Comparison of ENCODE assay signal across 10 cellular contexts in the genomic region with DNA sequence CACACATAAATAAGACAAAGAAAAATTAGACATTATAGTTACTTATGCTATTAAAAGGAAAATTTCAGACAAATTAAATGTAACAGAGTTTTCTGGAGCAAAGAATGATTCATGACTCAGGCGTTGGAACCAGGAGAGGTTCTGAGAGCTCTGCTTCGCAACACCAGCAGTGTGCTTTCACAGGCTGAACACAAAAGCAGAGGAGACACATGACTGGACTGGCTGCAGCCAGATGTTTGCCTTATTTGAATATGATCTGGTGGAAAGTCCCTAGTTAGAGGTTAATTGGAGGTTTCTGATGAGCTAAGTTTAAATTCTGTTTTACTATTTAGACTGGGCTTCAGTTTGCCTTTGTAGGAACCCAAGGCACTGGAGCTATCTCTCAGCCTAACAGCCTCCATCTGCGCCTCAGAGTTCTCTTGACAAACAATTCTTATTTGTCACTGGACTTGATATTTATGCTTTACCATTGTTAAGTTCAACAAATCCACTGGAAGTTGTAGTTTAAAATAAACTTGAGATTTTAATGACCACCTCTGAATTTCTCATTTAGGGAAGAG. TPM values are rescaled to one million over a fixed set of nuclear protein-coding genes. Genes with fewer than 3 reads are reported as not detected.
A peak's percentile ranks its signal among the peaks of the same experiment; 100 is the strongest.
DNase-seq lines count a peak whose midpoint lies in the region; ATAC-seq and TF ChIP-seq lines count a peak whose summit lies in the region.
"Had no signal": no experiment of that assay in that cellular context is flagged by ENCODE, and none has a peak within 500 bp of the region (broad histone marks: within the 10 kb centered on the region; RNA-seq: fewer than 3 reads in every experiment).

No MANE protein-coding gene starts in this region.

- H3F3A ChIP-seq in smooth muscle cell (ENCODE audit: low read depth) = no peaks in the 10 kb centered on the region

- H3K36me3 ChIP-seq in BLaER1 treated with 17β-estradiol and CSF1 and Interleukin-3, amounts not matched to agents 10 nM and 100 nM = peaks cover 79 to 99% (median 91%) of the 10 kb centered on the region in 11 experiments
- no peaks in the 10 kb centered on the region; the same call in 1 of the 2 replicates for H3K36me3 ChIP-seq in Caco-2 (ENCODE audit: control insufficient read depth, insufficient read depth, low read length)
- H3K36me3 ChIP-seq in smooth muscle cell (ENCODE audit: low read depth) = peaks cover 59% of the 10 kb centered on the region

- TF ChIP-seq CTCF in Caco-2 (IDR thresholded peaks at IDR 0.05; ENCODE audit: insufficient read depth in 1 of 2, low read depth in 1 of 2, low read length in 1 of 2, severe bottlenecking in 1 of 2, unreplicated experiment in 1 of 2) (no peak), smooth muscle cell (IDR thresholded peaks at IDR 0.05; ENCODE audit: borderline replicate concordance, insufficient read depth, poor library complexity, severe bottlenecking) (no peak), CD14-positive monocyte (IDR thresholded peaks at IDR 0.05) (no peak)

- H3K27me3 Mint-ChIP-seq in Caco-2 (ENCODE audit: insufficient read depth, unreplicated experiment) = no peaks in the 10 kb centered on the region
- H3K27me3 Mint-ChIP-seq in CD14-positive monocyte (ENCODE audit: low read depth in 3 of 3) = no peaks in the 10 kb centered on the region

- H3K79me2 ChIP-seq in smooth muscle cell (ENCODE audit: low read depth) = no peaks in the 10 kb centered on the region

- no peak overlapping the region for H3K4me3 ChIP-seq in BLaER1 treated with 17β-estradiol and CSF1 and Interleukin-3, amounts not matched to agents 10 nM and 100 nM
- H3K4me3 ChIP-seq in Caco-2 (ENCODE audit: low read depth, low read length) (no peak overlapping the region), smooth muscle cell (no peak overlapping the region)
- H3K4me3 ChIP-seq: psoas muscle had no signal

- no peaks in the 10 kb centered on the region for H3K27me3 ChIP-seq in BLaER1 treated with 17β-estradiol and CSF1 and Interleukin-3, amounts not matched to agents 10 nM and 100 nM
- no peaks in the 10 kb centered on the region for H3K27me3 ChIP-seq in Caco-2 (replicated peaks; ENCODE audit: control insufficient read depth, insufficient read depth, low read length)
- no peaks in the 10 kb centered on the region for H3K27me3 ChIP-seq in smooth muscle cell (ENCODE audit: low read depth)

- H3K36me3 Mint-ChIP-seq in Caco-2 (ENCODE audit: insufficient read depth, unreplicated experiment) (peaks cover 41% of the 10 kb centered on the region), CD14-positive monocyte (peaks cover 81 to 84% of the 10 kb centered on the region in 2 donors)

- peak; percentile 93 for ATAC-seq in GM19452 (IDR thresholded peaks at IDR 0.05; ENCODE audit: unreplicated experiment)
- ATAC-seq in HG03175 (IDR thresholded peaks at IDR 0.05; ENCODE audit: unreplicated experiment) = peak; percentile 98
- ATAC-seq: psoas muscle had no signal

- no TSS peak for BruUV-seq in Caco-2 (replicated peaks; lab: Mats Ljungman, UMichigan)

- intact Hi-C loops in Caco-2 (cut with micrococcal nuclease; ENCODE audit: unreplicated experiment) = no loop called here
- intact Hi-C loops in CD14-positive monocyte (cut with micrococcal nuclease) = no loop called here

- H3K9me3 Mint-ChIP-seq in Caco-2 (ENCODE audit: unreplicated experiment) = no peaks in the 10 kb centered on the region
- H3K9me3 Mint-ChIP-seq in CD14-positive monocyte = peaks cover 0 to 2% (median 0%) of the 10 kb centered on the region in 7 donors

- no peak overlapping the region for H3K4me3 Mint-ChIP-seq in Caco-2 (ENCODE audit: unreplicated experiment)
- no peak overlapping the region for H3K4me3 Mint-ChIP-seq in CD14-positive monocyte

- POLR2A ChIA-PET in Caco-2 (lab: Charles Lee) = no interaction called here

- H3K9ac ChIP-seq in BLaER1 treated with 17β-estradiol and CSF1 and Interleukin-3, amounts not matched to agents 10 nM and 100 nM = peak overlapping the region in 3 of 11 experiments; percentile 14 to 60 (median 36); a peak in 4 of 22 replicates
- H3K9ac ChIP-seq in smooth muscle cell (ENCODE audit: low read depth) = no peak overlapping the region

- peak overlapping the region in 3 of 11 experiments; percentile 45 to 59 (median 58); a peak in 5 of 22 replicates for H3K4me2 ChIP-seq in BLaER1 treated with 17β-estradiol and CSF1 and Interleukin-3, amounts not matched to agents 10 nM and 100 nM
- H3K4me2 ChIP-seq in smooth muscle cell = no peak overlapping the region

- H3K4me1 Mint-ChIP-seq in Caco-2 (ENCODE audit: low read depth, unreplicated experiment) (no peaks in the 10 kb centered on the region), CD14-positive monocyte (peaks cover 27% of the 10 kb centered on the region)

- DNase-seq in fibroblast of peridontal ligament (ENCODE audit: extremely low read depth) = peak; percentile 80
- DNase-seq in Caco-2 = no peak
- DNase-seq in DMS53 (lab: John Stamatoyannopoulos, UW) = no peak
- no peak for DNase-seq in smooth muscle cell (lab: John Stamatoyannopoulos, UW; ENCODE audit: unreplicated experiment)
- no peak for DNase-seq in CD14-positive monocyte (ENCODE audit: low spot score)
- DNase-seq: GF-D8, psoas muscle had no signal

- H2AFZ ChIP-seq in smooth muscle cell (ENCODE audit: low read depth) = no peak overlapping the region

- H3K27ac ChIP-seq in BLaER1 treated with 17β-estradiol and CSF1 and Interleukin-3, amounts not matched to agents 10 nM and 100 nM = peak overlapping the region in 9 of 11 experiments; percentile 43 to 87 (median 65); a peak in 14 of 22 replicates
- no peak overlapping the region for H3K27ac ChIP-seq in smooth muscle cell (ENCODE audit: low read depth)
- H3K27ac ChIP-seq: psoas muscle had no signal

- H3K4me1 ChIP-seq in BLaER1 treated with 17β-estradiol and CSF1 and Interleukin-3, amounts not matched to agents 10 nM and 100 nM = peaks cover 14 to 60% (median 39%) of the 10 kb centered on the region in 10 experiments
- H3K4me1 ChIP-seq in Caco-2 (no peaks in the 10 kb centered on the region), smooth muscle cell (ENCODE audit: low read depth) (no peaks in the 10 kb centered on the region)
- H3K4me1 ChIP-seq: psoas muscle had no signal

- H3K9me3 ChIP-seq in BLaER1 treated with 17β-estradiol and CSF1 and Interleukin-3, amounts not matched to agents 10 nM and 100 nM (replicated peaks in 1 of 11) = no peaks in the 10 kb centered on the region
- no peaks in the 10 kb centered on the region for H3K9me3 ChIP-seq in Caco-2
- no peaks in the 10 kb centered on the region for H3K9me3 ChIP-seq in smooth muscle cell (replicated peaks; ENCODE audit: low read depth)
- H3K9me3 ChIP-seq: psoas muscle had no signal

- H3K27ac Mint-ChIP-seq in Caco-2 (ENCODE audit: unreplicated experiment) (no peak overlapping the region), CD14-positive monocyte (peak overlapping the region in 1 of 7 donors; percentile 65)

- CTCF ChIA-PET in Caco-2 (lab: Charles Lee) = no interaction called here

- WGBS in smooth muscle cell (ENCODE audit: low lambda C conversion rate) = 90% methylated on average over 3 of the region's 3 CpGs

- H4K20me1 ChIP-seq in BLaER1 treated with 17β-estradiol and CSF1 and Interleukin-3, amounts not matched to agents 10 nM and 100 nM = peaks cover 0 to 10% (median 0%) of the 10 kb centered on the region in 11 experiments; a peak in 2 of 22 replicates
- peaks cover 7% of the 10 kb centered on the region for H4K20me1 ChIP-seq in smooth muscle cell (ENCODE audit: low read depth)

RNA-seq across cellular contexts. Expression of gene BOD1L1, which starts 16.2 kb away (rescaled TPM):
- total RNA-seq in Caco-2 (2022) (36.1 and 37.2 TPM in 2 replicates), smooth muscle cell (30.9 and 41.0 TPM in 2 replicates)
- polyA plus RNA-seq in smooth muscle cell (9.8 and 16.0 TPM in 2 replicates), CD14-positive monocyte (1 to 10 TPM in 1 of 2 donors, under 1 TPM in 1; 0.72 to 1.5 TPM)
